17 cellular contexts compared by ENCODE assay signal in genomic region chr15:92167413-92167950, GRCh38.
"Had no signal": no experiment of that assay in that cellular context is flagged by ENCODE, and none has a peak within 500 bp of the region (broad histone marks: within the 10 kb centered on the region; RNA-seq: fewer than 3 reads in every experiment).

No MANE protein-coding gene starts in this region.

- H3K4me3 Mint-ChIP-seq: activated CD4-positive, alpha-beta memory T cell treated with anti-CD3 and anti-CD28 coated beads for 36 hours; activated T-cell treated with anti-CD3 and anti-CD28 coated beads, Interleukin-2, amount 50 U/mL, for 4 hours; naive B cell; stimulated activated memory B cell treated with anti-CD40 and anti-IgM and Interleukin-4, amounts not matched to agents 10 μg/mL and 1 μg/mL and 100 μg/mL, for 72 hours; T-cell had no signal

- FAIRE-seq: endothelial cell of umbilical vein had no signal

- ATAC-seq: activated naive CD4-positive, alpha-beta T cell treated with anti-CD3 and anti-CD28 coated beads, Interleukin-2, amount 50 U/mL, for 72 hours; activated T-cell treated with anti-CD3 and anti-CD28 coated beads, Interleukin-2, amount 50 U/mL, for 4 hours; stimulated activated memory B cell treated with anti-CD40 and anti-IgM and Interleukin-4, amounts not matched to agents 10 μg/mL and 1 μg/mL and 100 μg/mL, for 72 hours; T-cell had no signal

- H3K27ac ChIP-seq: esophagus squamous epithelium, ovary, tibial artery had no signal

- H3K4me3 ChIP-seq: esophagus squamous epithelium, ovary, tibial artery had no signal

- H3K36me3 Mint-ChIP-seq: activated naive CD4-positive, alpha-beta T cell treated with anti-CD3 and anti-CD28 coated beads, Interleukin-2, amount 50 U/mL, for 72 hours; naive B cell; stimulated activated memory B cell treated with anti-CD40 and anti-IgM and Interleukin-4, amounts not matched to agents 10 μg/mL and 1 μg/mL and 100 μg/mL, for 72 hours had no signal

- H3K27ac Mint-ChIP-seq: activated CD4-positive, alpha-beta memory T cell treated with anti-CD3 and anti-CD28 coated beads for 36 hours; activated naive CD4-positive, alpha-beta T cell treated with anti-CD3 and anti-CD28 coated beads, Interleukin-2, amount 50 U/mL, for 72 hours; naive B cell; stimulated activated memory B cell treated with anti-CD40 and anti-IgM and Interleukin-4, amounts not matched to agents 10 μg/mL and 1 μg/mL and 100 μg/mL, for 72 hours; T-cell had no signal

- H3K27me3 Mint-ChIP-seq: activated CD4-positive, alpha-beta memory T cell treated with anti-CD3 and anti-CD28 coated beads for 36 hours; naive B cell; stimulated activated memory B cell treated with anti-CD40 and anti-IgM and Interleukin-4, amounts not matched to agents 10 μg/mL and 1 μg/mL and 100 μg/mL, for 72 hours; T-cell had no signal

- H3K27me3 ChIP-seq: esophagus squamous epithelium, ovary, tibial artery had no signal

- H3K36me3 ChIP-seq: ovary had no signal

- H3K9me3 ChIP-seq: esophagus squamous epithelium, ovary had no signal

- H3K4me1 ChIP-seq: tibial artery had no signal

- DNase-seq: activated CD4-positive, alpha-beta memory T cell treated with anti-CD3 and anti-CD28 coated beads for 36 hours; activated effector memory CD4-positive, alpha-beta T cell treated with anti-CD3 and anti-CD28 coated beads, Interleukin-2, amount 50 U/mL, for 16 hours; activated T-cell treated with anti-CD3 and anti-CD28 coated beads, Interleukin-2, amount 50 U/mL, for 4 hours; central memory CD4-positive, alpha-beta T cell; cortex of kidney; effector CD8-positive, alpha-beta T cell; esophagus squamous epithelium; mammary epithelial cell; naive B cell; ovary; stimulated activated CD4-positive, alpha-beta T cell treated with anti-CD3 and anti-CD28 coated beads, Interleukin-2, amount 100 ng/mL, for 48 hours; T-cell; T1000 had no signal

- H3K4me1 Mint-ChIP-seq: naive B cell; stimulated activated memory B cell treated with anti-CD40 and anti-IgM and Interleukin-4, amounts not matched to agents 10 μg/mL and 1 μg/mL and 100 μg/mL, for 72 hours had no signal

- H3K9me3 Mint-ChIP-seq: activated CD4-positive, alpha-beta memory T cell treated with anti-CD3 and anti-CD28 coated beads for 36 hours; activated naive CD4-positive, alpha-beta T cell treated with anti-CD3 and anti-CD28 coated beads, Interleukin-2, amount 50 U/mL, for 72 hours; activated T-cell treated with anti-CD3 and anti-CD28 coated beads, Interleukin-2, amount 50 U/mL, for 4 hours; stimulated activated memory B cell treated with anti-CD40 and anti-IgM and Interleukin-4, amounts not matched to agents 10 μg/mL and 1 μg/mL and 100 μg/mL, for 72 hours; T-cell had no signal
